ENCODE assay signal across 13 cellular contexts in genomic region chr11:74647831-74648230, GRCh38. TPM values are rescaled to one million over a fixed set of nuclear protein-coding genes. Genes with fewer than 3 reads are reported as not detected.
DNase-seq lines count a peak whose midpoint lies in the region; ATAC-seq and TF ChIP-seq lines count a peak whose summit lies in the region.
"Had no signal": no experiment of that assay in that cellular context is flagged by ENCODE, and none has a peak within 500 bp of the region (broad histone marks: within the 10 kb centered on the region; RNA-seq: fewer than 3 reads in every experiment).

No MANE protein-coding gene starts in this region.

- peaks cover 4% of the 10 kb centered on the region; the same call in 1 of the 2 replicates for H4K20me1 ChIP-seq in IMR-90 (ENCODE audit: insufficient read depth, low read length)
- H4K20me1 ChIP-seq: BLaER1 treated with 17β-estradiol and CSF1 and Interleukin-3, amounts not matched to agents 10 nM and 100 nM had no signal

- peak overlapping the region; percentile 45 to 87; a peak in 3 of 4 replicates for H4K8ac ChIP-seq in IMR-90 (ENCODE audit: low read depth in 2 of 2, low read length in 2 of 2)

- BruUV-seq in IMR-90 (replicated peaks; lab: Mats Ljungman, UMichigan): no TSS peak

- no peak for TF ChIP-seq POLR2A in IMR-90 (IDR thresholded peaks at IDR 0.05; ENCODE audit: low read depth, low read length)
- TF ChIP-seq POLR2A in esophagus squamous epithelium (IDR thresholded peaks at IDR 0.05): no peak
- TF ChIP-seq POLR2A in stomach (IDR thresholded peaks at IDR 0.05): no peak

- TF ChIP-seq EP300 in stomach (IDR thresholded peaks at IDR 0.05): no peak

- peak overlapping the region; percentile 98 for H2BK5ac ChIP-seq in IMR-90 (ENCODE audit: low read depth, low read length, poor library complexity, severe bottlenecking)

- H3K9me3 ChIP-seq in IMR-90 (ENCODE audit: control insufficient read depth, insufficient read depth, low read length): no peaks in the 10 kb centered on the region
- H3K9me3 ChIP-seq in esophagus squamous epithelium: no peaks in the 10 kb centered on the region
- H3K9me3 ChIP-seq in muscle layer of duodenum (ENCODE audit: control insufficient read depth in 1 of 2, low read length in 2 of 2): no peaks in the 10 kb centered on the region
- no peaks in the 10 kb centered on the region for H3K9me3 ChIP-seq in stomach
- H3K9me3 ChIP-seq: BLaER1 treated with 17β-estradiol and CSF1 and Interleukin-3, amounts not matched to agents 10 nM and 100 nM; HAP-1 had no signal

- no peak overlapping the region for H3K9ac ChIP-seq in IMR-90 (ENCODE audit: low read depth, low read length)
- H3K9ac ChIP-seq: BLaER1 treated with 17β-estradiol and CSF1 and Interleukin-3, amounts not matched to agents 10 nM and 100 nM; GM23248 had no signal

- no peak overlapping the region for H3K56ac ChIP-seq in IMR-90 (ENCODE audit: extremely low read depth, insufficient read depth, low read length)

- peak overlapping the region; percentile 94 for H2BK120ac ChIP-seq in IMR-90 (ENCODE audit: low read depth, low read length)

- peaks cover 3 to 27% of the 10 kb centered on the region in 2 experiments; a peak in 2 of 4 replicates for H3K79me1 ChIP-seq in IMR-90 (ENCODE audit: low read depth in 1 of 2, low read length in 2 of 2)

- H2AFZ ChIP-seq in IMR-90 (replicated peaks; ENCODE audit: low read length, poor library complexity): no peak overlapping the region
- H2AFZ ChIP-seq: GM23248 had no signal

- dilution Hi-C loops in IMR-90 (cut with HindIII; ENCODE audit: low sequenced_read_pairs, unreplicated experiment): no loop called here

- intact Hi-C loops in IMR-90 (cut with micrococcal nuclease): no loop called here
- intact Hi-C loops in esophagus squamous epithelium (cut with DNase I): no loop called here
- intact Hi-C loops in stomach (cut with DNase I; ENCODE audit: low total_unique reads): no loop called here

- in situ Hi-C loops in IMR-90 (cut with MboI; ENCODE audit: low sequenced_read_pairs): no loop called here

- H3K4me3 ChIP-seq in IMR-90 (ENCODE audit: insufficient read depth, low read depth, low read length) (no peak overlapping the region), esophagus squamous epithelium (no peak overlapping the region), muscle layer of duodenum (ENCODE audit: low read depth in 1 of 2, low read length in 2 of 2) (no peak overlapping the region), stomach (no peak overlapping the region)
- H3K4me3 ChIP-seq: BLaER1 treated with 17β-estradiol and CSF1 and Interleukin-3, amounts not matched to agents 10 nM and 100 nM; GM23248; HAP-1 had no signal

- H2AK9ac ChIP-seq in IMR-90 (replicated peaks; ENCODE audit: low read depth, low read length, poor library complexity): no peak overlapping the region

- no peak for TF ChIP-seq RAD21 in IMR-90 (IDR thresholded peaks at IDR 0.05; ENCODE audit: low read length)

- H2AK5ac ChIP-seq in IMR-90 (ENCODE audit: low read depth, low read length): peak overlapping the region; percentile 95; the same call in 1 of the 2 replicates

- H3K18ac ChIP-seq in IMR-90 (ENCODE audit: low read depth, low read length): peak overlapping the region; percentile 95; the same call in 1 of the 2 replicates

- CTCF ChIA-PET in IMR-90 (lab: Yijun Ruan, JAX): no interaction called here

- no CpG with 5 or more reads among the region's 3 CpGs for WGBS in IMR-90 (ENCODE audit: extremely low coverage in 2 of 2, insufficient read length in 1 of 2), 2 experiments
- WGBS in esophagus squamous epithelium, 2 donors: 87 to 89% methylated on average over 3 of the region's 3 CpGs
- 78 to 92% (median 88%) methylated on average over 3 of the region's 3 CpGs for WGBS in stomach, 5 donors

- H3K9me1 ChIP-seq in IMR-90 (ENCODE audit: insufficient read depth, low read length): peaks cover 22% of the 10 kb centered on the region

- H3K14ac ChIP-seq in IMR-90 (replicated peaks; ENCODE audit: low read depth, low read length): peak overlapping the region; percentile 90

- no peak overlapping the region for H3K27ac ChIP-seq in IMR-90 (ENCODE audit: insufficient read depth, low read length)
- H3K27ac ChIP-seq in esophagus squamous epithelium: peak overlapping the region in 3 of 4 donors; percentile 24 to 66 (median 44)
- H3K27ac ChIP-seq in muscle layer of duodenum (ENCODE audit: low read length): peak overlapping the region; percentile 79
- H3K27ac ChIP-seq in stomach: peak overlapping the region in 3 of 5 donors; percentile 37 to 80 (median 69)
- H3K27ac ChIP-seq: BLaER1 treated with 17β-estradiol and CSF1 and Interleukin-3, amounts not matched to agents 10 nM and 100 nM; GM23248; HL-60 had no signal

- TF ChIP-seq CTCF in IMR-90 (conservative IDR thresholded peaks at IDR 0.05; ENCODE audit: low read depth, low read length) (no peak), esophagus squamous epithelium (IDR thresholded peaks at IDR 0.05) (no peak), stomach (IDR thresholded peaks at IDR 0.05) (no peak)

- peak overlapping the region; percentile 91 for H3K4ac ChIP-seq in IMR-90 (ENCODE audit: low read depth, low read length)

- POLR2A ChIA-PET in IMR-90 (lab: Charles Lee; ENCODE audit: unreplicated experiment): no interaction called here

- H4K91ac ChIP-seq in IMR-90 (ENCODE audit: insufficient read depth, low read depth, low read length): peak overlapping the region; percentile 82

- peak overlapping the region; percentile 96 for H2BK20ac ChIP-seq in IMR-90 (ENCODE audit: low read depth, low read length)

- H3K4me2 ChIP-seq in IMR-90 (ENCODE audit: low read depth, low read length): no peak overlapping the region
- H3K4me2 ChIP-seq: BLaER1 treated with 17β-estradiol and CSF1 and Interleukin-3, amounts not matched to agents 10 nM and 100 nM had no signal

- ATAC-seq in IMR-90 (ENCODE audit: low read depth) (no peak), HG03135 (IDR thresholded peaks at IDR 0.05; ENCODE audit: unreplicated experiment) (no peak)
- ATAC-seq: CD8-positive, alpha-beta T cell had no signal

- DNase-seq in IMR-90: no peak
- no peak for DNase-seq in esophagus squamous epithelium (lab: John Stamatoyannopoulos, UW)
- no peak for DNase-seq in stomach
- no peak for DNase-seq in epidermal melanocyte (ENCODE audit: insufficient read length, low spot score)
- DNase-seq in germinal center (ENCODE audit: low spot score): no peak
- DNase-seq: Calu3; CD8-positive, alpha-beta T cell; GM23248 had no signal

- H2BK15ac ChIP-seq in IMR-90 (ENCODE audit: low read depth, low read length): peak overlapping the region; percentile 80; the same call in 2 of the 3 replicates

- H3K23ac ChIP-seq in IMR-90 (ENCODE audit: low read depth, low read length): peak overlapping the region; percentile 79; the same call in 1 of the 2 replicates

- no peaks in the 10 kb centered on the region; the same call in 1 of the 2 replicates for H3K36me3 ChIP-seq in IMR-90 (ENCODE audit: control insufficient read depth, insufficient read depth, low read length)
- H3K36me3 ChIP-seq in esophagus squamous epithelium: peaks cover 0 to 48% (median 0%) of the 10 kb centered on the region in 3 donors
- H3K36me3 ChIP-seq in muscle layer of duodenum (ENCODE audit: control insufficient read depth in 1 of 2, insufficient read depth in 2 of 2, low read length in 2 of 2): no peaks in the 10 kb centered on the region
- H3K36me3 ChIP-seq in stomach: peaks cover 0 to 55% (median 6%) of the 10 kb centered on the region in 4 donors

- no peaks in the 10 kb centered on the region for H3K27me3 ChIP-seq in IMR-90 (ENCODE audit: control insufficient read depth, insufficient read depth, low read length)
- no peaks in the 10 kb centered on the region for H3K27me3 ChIP-seq in esophagus squamous epithelium
- no peaks in the 10 kb centered on the region for H3K27me3 ChIP-seq in muscle layer of duodenum (ENCODE audit: low read depth, low read length)
- H3K27me3 ChIP-seq in stomach: no peaks in the 10 kb centered on the region
- H3K27me3 ChIP-seq: BLaER1 treated with 17β-estradiol and CSF1 and Interleukin-3, amounts not matched to agents 10 nM and 100 nM had no signal

- H3K4me1 ChIP-seq in IMR-90 (ENCODE audit: control insufficient read depth, insufficient read depth, low read length) (peaks cover 33% of the 10 kb centered on the region), esophagus squamous epithelium (no peaks in the 10 kb centered on the region), muscle layer of duodenum (ENCODE audit: control insufficient read depth in 1 of 2, insufficient read depth in 2 of 2, low read length in 2 of 2) (peaks cover 9 to 15% of the 10 kb centered on the region in 2 donors), stomach (peaks cover 0 to 23% (median 14%) of the 10 kb centered on the region in 4 donors)
- H3K4me1 ChIP-seq: BLaER1 treated with 17β-estradiol and CSF1 and Interleukin-3, amounts not matched to agents 10 nM and 100 nM; HAP-1 had no signal

- H4K5ac ChIP-seq in IMR-90 (ENCODE audit: low read depth, low read length): peak overlapping the region; percentile 94; the same call in 1 of the 2 replicates

TF ChIP-seq in IMR-90, 13 proteins besides CTCF, POLR2A, EP300 and RAD21:
- no peak for TF ChIP-seq USF2 (IDR thresholded peaks at IDR 0.05; ENCODE audit: low read depth, low read length)
- TF ChIP-seq FOS (IDR thresholded peaks at IDR 0.05; ENCODE audit: low read depth, low read length): no peak

RNA-seq across cellular contexts. Expression of gene POLD3, which starts 55.4 kb away (rescaled TPM):
- 9.1 and 10.6 TPM in 2 replicates for total RNA-seq in IMR-90 (2012; rRNA removed)
- 8.2 and 9.2 TPM in 2 replicates for polyA plus RNA-seq in IMR-90 (2012; rRNA removed)
- 2.0 and 2.2 TPM in 2 replicates for polyA plus RNA-seq in IMR-90 (2012; cell fraction: cytosol; rRNA removed)
- polyA plus RNA-seq in IMR-90 (2012; cell fraction: nucleus; rRNA removed; ENCODE audit: low replicate concordance): 2.6 and 12.8 TPM in 2 replicates
- total RNA-seq in esophagus squamous epithelium: 10 to 100 TPM in 3 of 4 donors, 1 to 10 TPM in 1; 5.1 to 13.8 (median 11.9) TPM
- 10 to 100 TPM in 4 of 5 donors, 1 to 10 TPM in 1; 4.7 to 85.7 (median 22.9) TPM for total RNA-seq in stomach
- 10 to 100 TPM in 1 of 3 donors, 1 to 10 TPM in 2; 7.0 to 10.8 (median 7.5) TPM for polyA plus RNA-seq in stomach
